In the genomic region with DNA sequence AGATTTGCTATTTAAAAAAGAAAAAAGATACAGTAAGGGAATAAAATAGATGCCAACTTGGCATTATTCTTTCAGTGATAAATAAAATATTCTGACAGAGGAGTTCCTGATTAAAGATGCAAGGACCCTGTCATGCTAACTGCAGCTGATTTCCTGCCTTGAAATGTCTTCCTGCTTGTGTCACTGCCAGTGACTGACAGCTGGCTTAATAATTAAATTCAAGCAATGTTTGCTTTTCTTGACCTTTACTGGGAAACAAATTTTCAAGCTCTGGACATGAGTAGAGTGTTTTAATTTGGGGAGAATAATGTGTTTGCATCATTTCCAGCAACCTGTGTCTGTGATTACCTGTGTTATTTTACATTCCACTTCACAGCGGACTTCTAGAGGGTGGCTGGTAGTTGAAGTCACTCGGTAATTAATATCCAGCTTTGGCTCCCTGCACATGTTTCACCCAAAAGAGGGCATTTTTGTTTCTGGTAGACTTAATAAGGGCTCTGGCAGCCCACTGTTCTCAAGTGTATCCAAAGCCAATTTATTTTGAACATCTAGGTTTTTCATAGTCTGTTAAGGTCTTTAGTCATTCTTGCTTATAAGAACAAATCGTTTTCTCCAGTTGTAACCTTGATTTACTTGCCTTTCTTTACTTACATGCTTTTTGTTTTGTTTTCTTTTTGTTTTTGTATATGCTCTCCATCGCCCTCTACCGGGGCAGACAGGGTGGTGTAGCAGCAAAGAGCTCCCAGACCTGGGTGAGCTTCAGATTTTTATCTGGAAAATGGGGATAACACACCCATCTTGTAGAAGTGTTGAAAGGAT, we compare ENCODE assay signal across 8 cellular contexts. TPM values are rescaled to one million over a fixed set of nuclear protein-coding genes. Genes with fewer than 3 reads are reported as not detected.
A peak's percentile ranks its signal among the peaks of the same experiment; 100 is the strongest.
DNase-seq lines count a peak whose midpoint lies in the region; ATAC-seq and TF ChIP-seq lines count a peak whose summit lies in the region.

No MANE protein-coding gene starts in this region.

- DNase-seq in M059J (ENCODE audit: low read depth) (peak; percentile 41), dermis blood vessel endothelial cell (peak; percentile 66), mesothelial cell of epicardium (ENCODE audit: low spot score in 2 of 2, unreplicated experiment in 2 of 2) (no peak), stomach (peak; percentile 53), cerebellar nuclear complex (lab: John Stamatoyannopoulos, UW) (no peak)
- DNase-seq in activated CD4-positive, CD25-positive, alpha-beta regulatory T cell treated with anti-CD3 and anti-CD28 coated beads, Interleukin-2, amount 50 U/mL, for 72 hours = peak; percentile 53

- peak; percentile 67 for ATAC-seq in GM19324 (IDR thresholded peaks at IDR 0.05; ENCODE audit: low FRiP score, unreplicated experiment)

- no peak for TF ChIP-seq EP300 in stomach (IDR thresholded peaks at IDR 0.05)

- TF ChIP-seq CTCF in C4-2B (conservative IDR thresholded peaks at IDR 0.05) (peak; percentile 81), mesothelial cell of epicardium (IDR thresholded peaks at IDR 0.05; ENCODE audit: unreplicated experiment) (peak; percentile 55), stomach (IDR thresholded peaks at IDR 0.05) (peak in 5 of 7 experiments; percentile 30 to 71 (median 52))

- 18 to 32% (median 22%) methylated on average over 5 of the region's 5 CpGs for whole genome bisulfite sequencing in stomach, 5 donors

- intact Hi-C loops in stomach (cut with DNase I; ENCODE audit: low total_unique reads) = no loop called here

- TF ChIP-seq POLR2A in stomach (IDR thresholded peaks at IDR 0.05) = no peak

- H3K9me3 ChIP-seq in stomach = no peaks in the 10 kb centered on the region

- no peaks in the 10 kb centered on the region for H3K36me3 Mint-ChIP-seq in mesothelial cell of epicardium

- no peak overlapping the region for H3K4me3 Mint-ChIP-seq in mesothelial cell of epicardium

- H3K27me3 ChIP-seq in stomach = no peaks in the 10 kb centered on the region

- H3K36me3 ChIP-seq in stomach = no peaks in the 10 kb centered on the region

- peaks cover 26% of the 10 kb centered on the region for H3K9me3 Mint-ChIP-seq in mesothelial cell of epicardium

- H3K27ac ChIP-seq in C4-2B = no peak overlapping the region
- H3K27ac ChIP-seq in stomach = no peak overlapping the region

- H3K4me3 ChIP-seq in stomach = no peak overlapping the region

- H3K27ac Mint-ChIP-seq in mesothelial cell of epicardium = no peak overlapping the region

- H3K4me1 Mint-ChIP-seq in mesothelial cell of epicardium = no peaks in the 10 kb centered on the region

- peaks cover 3 to 9% (median 7%) of the 10 kb centered on the region in 4 donors for H3K4me1 ChIP-seq in stomach

- no peaks in the 10 kb centered on the region for H3K27me3 Mint-ChIP-seq in mesothelial cell of epicardium (ENCODE audit: low read depth)

RNA-seq across cellular contexts. Expression of a gene that starts 48.5 kb away (rescaled TPM):
- 0.17 TPM in 1 of 2 replicates, not detected in the other for total RNA-seq in M059J (2014; rRNA removed; shearing (Covaris generic))
- total RNA-seq in dermis blood vessel endothelial cell = under 0.01 TPM in 1 of 2 replicates, not detected in the other
- 0.09 to 0.14 TPM (median 0.11 TPM) in 3 replicates for total RNA-seq in mesothelial cell of epicardium
- total RNA-seq in stomach = not detected
- polyA plus RNA-seq in stomach = not detected

Comparison
In these comparisons a context has a peak if more than half of its experiments do, and no peak if none do; other contexts are left out.
1. DNase-seq: peak in M059J (single experiment), activated CD4-positive, CD25-positive, alpha-beta regulatory T cell treated with anti-CD3 and anti-CD28 coated beads, Interleukin-2, amount 50 U/mL, for 72 hours (single experiment), dermis blood vessel endothelial cell (single experiment) and stomach (single experiment); none in mesothelial cell of epicardium (0 of 2) and cerebellar nuclear complex (0 of 2).
2. Peak in every context shown above with its lines, with median percentiles within 50 percentile points of each other: CTCF ChIP-seq.